In genomic region chr11:3370268-3370870, GRCh38 we compare ENCODE assay signal across 19 cellular contexts.
"Had no signal": no experiment of that assay in that cellular context is flagged by ENCODE, and none has a peak within 500 bp of the region (broad histone marks: within the 10 kb centered on the region; RNA-seq: fewer than 3 reads in every experiment).

No MANE protein-coding gene starts in this region.

- H3K4me1 ChIP-seq: parathyroid adenoma, sigmoid colon, thyroid gland, upper lobe of right lung had no signal

- H3K4me2 ChIP-seq: SK-N-SH had no signal

- H3K9me3 ChIP-seq: thyroid gland, upper lobe of right lung had no signal

- H3K27me3 ChIP-seq: cardiac muscle cell, sigmoid colon, thyroid gland, upper lobe of right lung had no signal

- H2AFZ ChIP-seq: parathyroid adenoma had no signal

- DNase-seq: activated naive CD8-positive, alpha-beta T cell treated with anti-CD3 and anti-CD28 coated beads for 36 hours; activated T-cell treated with anti-CD3 and anti-CD28 coated beads, Interleukin-2, amount 50 U/mL, for 1 hour; cortex of kidney; foreskin melanocyte; hippocampal formation; mesenchymal stem cell; mucosa of descending colon; nephron progenitor cell; sigmoid colon; SK-N-SH; stimulated activated CD4-positive, alpha-beta T cell treated with anti-CD3 and anti-CD28 coated beads, Interleukin-2, amount 100 ng/mL, for 48 hours; stimulated activated CD8-positive, alpha-beta memory T cell treated with anti-CD3 and anti-CD28 coated beads, Interleukin-4, amount 100 ng/mL, for 48 hours; stimulated activated naive CD4-positive, alpha-beta T cell; thyroid gland; upper lobe of right lung; WERI-Rb-1 had no signal

- H3K9ac ChIP-seq: parathyroid adenoma, SK-N-SH had no signal

- H3K79me2 ChIP-seq: parathyroid adenoma had no signal

- H3K4me3 ChIP-seq: cardiac muscle cell, mucosa of descending colon, sigmoid colon, thyroid gland, upper lobe of right lung had no signal

- ATAC-seq: activated T-helper 17 cell treated with anti-CD3 and anti-CD28 coated beads, Interleukin-2, amount 50 U/mL, for 72 hours; mucosa of descending colon; upper lobe of right lung had no signal

- H3K27ac ChIP-seq: cardiac muscle cell, parathyroid adenoma, sigmoid colon, thyroid gland, upper lobe of right lung, WERI-Rb-1 had no signal
